20 cellular contexts compared by ENCODE assay signal in the genomic region with DNA sequence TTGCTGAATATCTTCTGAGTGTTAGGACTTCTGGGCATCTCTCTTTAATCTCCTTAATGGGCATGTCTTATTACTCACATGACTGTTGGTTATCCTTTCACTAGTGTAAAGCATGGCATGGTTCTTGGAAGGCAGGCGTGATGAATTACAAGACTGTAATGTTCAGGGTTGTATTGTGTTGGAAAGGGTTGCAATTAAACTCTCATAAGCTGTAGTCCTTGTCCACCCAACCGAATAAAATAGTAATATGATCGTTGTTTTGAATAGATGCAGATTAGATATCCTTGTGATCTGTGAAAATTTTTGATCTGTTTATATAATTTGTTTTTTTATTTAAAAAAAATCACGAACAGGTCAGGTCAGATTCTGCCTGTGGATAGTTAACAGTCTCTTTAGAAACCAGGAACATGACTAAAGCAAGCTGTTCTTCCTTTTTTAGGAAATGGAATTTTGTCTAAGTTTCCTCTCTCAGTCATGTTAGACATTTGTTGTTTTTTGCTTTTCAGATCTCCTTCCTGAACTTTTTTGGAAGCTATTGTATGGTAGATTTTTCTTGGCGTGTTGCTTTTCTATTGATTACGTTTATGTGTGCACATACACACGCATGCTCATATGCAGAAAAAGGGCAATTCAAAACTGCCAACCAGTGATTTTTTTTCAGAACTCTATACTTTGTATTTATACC.
DNase-seq lines count a peak whose midpoint lies in the region; ATAC-seq and TF ChIP-seq lines count a peak whose summit lies in the region.
"Had no signal": no experiment of that assay in that cellular context is flagged by ENCODE, and none has a peak within 500 bp of the region (broad histone marks: within the 10 kb centered on the region; RNA-seq: fewer than 3 reads in every experiment).

No MANE protein-coding gene starts in this region.

- peak overlapping the region; percentile 20 for H3K4me3 Mint-ChIP-seq in osteocyte (ENCODE audit: unreplicated experiment)
- H3K4me3 Mint-ChIP-seq in activated T-helper 17 cell treated with anti-CD3 and anti-CD28 coated beads, Interleukin-2, amount 50 U/mL, for 72 hours, result no peak overlapping the region
- H3K4me3 Mint-ChIP-seq: activated CD4-positive, alpha-beta memory T cell treated with anti-CD3 and anti-CD28 coated beads, Interleukin-2, amount 10 ng/mL, durations not matched to agents 7 days and 5 days; activated naive CD8-positive, alpha-beta T cell; activated T-cell treated with anti-CD3 and anti-CD28 coated beads, Interleukin-2, amount 50 U/mL, for 24 hours; CD4-positive, alpha-beta memory T cell; naive B cell; T-helper 1 cell treated with Interleukin-12 subunit alpha and Interleukin-12 subunit beta and Interleukin-4 antibody, amounts not matched to agents 30 μg/mL and 1 μg/mL, for 36 hours had no signal

- H3K9me3 ChIP-seq in right atrium auricular region, result peaks cover 0 to 4% of the 10 kb centered on the region in 2 donors
- H3K9me3 ChIP-seq: breast epithelium, psoas muscle had no signal

- TF ChIP-seq CTCF in right atrium auricular region (IDR thresholded peaks at IDR 0.05), result no peak
- no peak for TF ChIP-seq CTCF in fibroblast of pulmonary artery (IDR thresholded peaks at IDR 0.05; ENCODE audit: low read length, missing control alignments)
- TF ChIP-seq CTCF in osteocyte (IDR thresholded peaks at IDR 0.05), result no peak

- H3K27ac Mint-ChIP-seq in osteocyte (ENCODE audit: unreplicated experiment), result peak overlapping the region; percentile 90
- no peak overlapping the region for H3K27ac Mint-ChIP-seq in activated T-helper 17 cell treated with anti-CD3 and anti-CD28 coated beads, Interleukin-2, amount 50 U/mL, for 72 hours
- H3K27ac Mint-ChIP-seq: activated CD4-positive, alpha-beta memory T cell treated with anti-CD3 and anti-CD28 coated beads, Interleukin-2, amount 10 ng/mL, durations not matched to agents 7 days and 5 days; activated naive CD8-positive, alpha-beta T cell; activated T-cell treated with anti-CD3 and anti-CD28 coated beads, Interleukin-2, amount 50 U/mL, for 24 hours; CD4-positive, alpha-beta memory T cell; T-helper 1 cell treated with Interleukin-12 subunit alpha and Interleukin-12 subunit beta and Interleukin-4 antibody, amounts not matched to agents 30 μg/mL and 1 μg/mL, for 36 hours had no signal

- peaks cover 0 to 16% of the 10 kb centered on the region in 2 donors for H3K4me1 ChIP-seq in right atrium auricular region
- H3K4me1 ChIP-seq: breast epithelium had no signal

- H3K9me3 Mint-ChIP-seq in osteocyte (ENCODE audit: unreplicated experiment), result peaks cover 14% of the 10 kb centered on the region
- H3K9me3 Mint-ChIP-seq in activated T-helper 17 cell treated with anti-CD3 and anti-CD28 coated beads, Interleukin-2, amount 50 U/mL, for 72 hours, result no peaks in the 10 kb centered on the region
- H3K9me3 Mint-ChIP-seq: activated CD4-positive, alpha-beta memory T cell treated with anti-CD3 and anti-CD28 coated beads, Interleukin-2, amount 10 ng/mL, durations not matched to agents 7 days and 5 days; activated T-cell treated with anti-CD3 and anti-CD28 coated beads, Interleukin-2, amount 50 U/mL, for 24 hours; T-helper 1 cell treated with Interleukin-12 subunit alpha and Interleukin-12 subunit beta and Interleukin-4 antibody, amounts not matched to agents 30 μg/mL and 1 μg/mL, for 36 hours had no signal

- H3K4me1 Mint-ChIP-seq in osteocyte (ENCODE audit: unreplicated experiment), result peaks cover 47% of the 10 kb centered on the region
- no peaks in the 10 kb centered on the region for H3K4me1 Mint-ChIP-seq in activated T-helper 17 cell treated with anti-CD3 and anti-CD28 coated beads, Interleukin-2, amount 50 U/mL, for 72 hours
- H3K4me1 Mint-ChIP-seq: naive B cell had no signal

- H3K36me3 ChIP-seq in right atrium auricular region, result no peaks in the 10 kb centered on the region
- H3K36me3 ChIP-seq: breast epithelium had no signal

- no peak for DNase-seq in left ventricle myocardium superior
- DNase-seq in right atrium auricular region (ENCODE audit: low spot score), result no peak
- peak; percentile 41 for DNase-seq in fibroblast of pulmonary artery (ENCODE audit: low read depth)
- no peak for DNase-seq in osteocyte (ENCODE audit: extremely low spot score, unreplicated experiment)
- DNase-seq in 8988T, result no peak
- DNase-seq in NCI-H2029 (lab: John Stamatoyannopoulos, UW), result no peak
- no peak for DNase-seq in inferior parietal cortex (ENCODE audit: extremely low spot score)
- DNase-seq: activated CD4-positive, alpha-beta memory T cell treated with anti-CD3 and anti-CD28 coated beads, Interleukin-2, amount 10 ng/mL, durations not matched to agents 7 days and 5 days; activated T-cell treated with anti-CD3 and anti-CD28 coated beads, Interleukin-2, amount 50 U/mL, for 24 hours; CD4-positive, alpha-beta memory T cell; DMS79; KBM-7; naive B cell; stimulated activated naive CD4-positive, alpha-beta T cell treated with Interleukin-2 at 50 U/mL for 16 hours had no signal

- no peak overlapping the region for H3K4me3 ChIP-seq in right atrium auricular region
- peak overlapping the region; percentile 41 for H3K4me3 ChIP-seq in fibroblast of pulmonary artery (replicated peaks; ENCODE audit: low read depth, low read length)
- H3K4me3 ChIP-seq: psoas muscle had no signal

- no peaks in the 10 kb centered on the region for H3K27me3 ChIP-seq in right atrium auricular region
- H3K27me3 ChIP-seq: breast epithelium had no signal

- no peaks in the 10 kb centered on the region for H3K27me3 Mint-ChIP-seq in osteocyte (ENCODE audit: unreplicated experiment)
- peaks cover 27% of the 10 kb centered on the region for H3K27me3 Mint-ChIP-seq in activated T-helper 17 cell treated with anti-CD3 and anti-CD28 coated beads, Interleukin-2, amount 50 U/mL, for 72 hours

- intact Hi-C loops in left ventricle myocardium superior (cut with micrococcal nuclease), result no loop called here

- peak overlapping the region in 1 of 2 donors; percentile 47 for H3K27ac ChIP-seq in right atrium auricular region
- H3K27ac ChIP-seq: psoas muscle, VCaP had no signal

- peak; percentile 22 for ATAC-seq in left ventricle myocardium superior
- ATAC-seq in activated T-helper 17 cell treated with anti-CD3 and anti-CD28 coated beads, Interleukin-2, amount 50 U/mL, for 72 hours (replicated peaks), result no peak
- ATAC-seq: psoas muscle had no signal

- peaks cover 31% of the 10 kb centered on the region for H3K36me3 Mint-ChIP-seq in osteocyte (ENCODE audit: unreplicated experiment)
- H3K36me3 Mint-ChIP-seq in activated T-helper 17 cell treated with anti-CD3 and anti-CD28 coated beads, Interleukin-2, amount 50 U/mL, for 72 hours (ENCODE audit: low read depth), result no peaks in the 10 kb centered on the region
- H3K36me3 Mint-ChIP-seq: activated naive CD8-positive, alpha-beta T cell; CD4-positive, alpha-beta memory T cell; naive B cell had no signal
